Comparison of ENCODE assay signal across 17 cellular contexts in genomic region chrY:13149148-13149547, GRCh38.
A peak's percentile ranks its signal among the peaks of the same experiment; 100 is the strongest.
DNase-seq lines count a peak whose midpoint lies in the region; ATAC-seq and TF ChIP-seq lines count a peak whose summit lies in the region.
"Had no signal": no experiment of that assay in that cellular context is flagged by ENCODE, and none has a peak within 500 bp of the region (broad histone marks: within the 10 kb centered on the region; RNA-seq: fewer than 3 reads in every experiment).

No MANE protein-coding gene starts in this region.

- H3K27me3 ChIP-seq in right cardiac atrium (ENCODE audit: control insufficient read depth, insufficient read depth) = no peaks in the 10 kb centered on the region
- H3K27me3 ChIP-seq in heart left ventricle = no peaks in the 10 kb centered on the region
- no peaks in the 10 kb centered on the region for H3K27me3 ChIP-seq in thoracic aorta (replicated peaks; ENCODE audit: insufficient read depth)

- TF ChIP-seq CTCF in heart left ventricle (IDR thresholded peaks at IDR 0.05) (no peak), thoracic aorta (IDR thresholded peaks at IDR 0.05) (no peak)

- H3K4me1 Mint-ChIP-seq in effector memory CD8-positive, alpha-beta T cell (ENCODE audit: low read depth in 2 of 2) = peaks cover 0 to 9% of the 10 kb centered on the region in 2 donors
- H3K4me1 Mint-ChIP-seq: mesothelial cell of epicardium had no signal

- peak overlapping the region; percentile 25 for H3K4me3 ChIP-seq in right cardiac atrium (ENCODE audit: low read length)
- peak overlapping the region in 5 of 12 donors; percentile 10 to 38 (median 29) for H3K4me3 ChIP-seq in heart left ventricle
- peak overlapping the region; percentile 49 for H3K4me3 ChIP-seq in thoracic aorta
- H3K4me3 ChIP-seq: K562 had no signal

- H3K27ac Mint-ChIP-seq in effector memory CD8-positive, alpha-beta T cell = peak overlapping the region; percentile 50 to 63
- H3K27ac Mint-ChIP-seq: mesothelial cell of epicardium had no signal

- no peaks in the 10 kb centered on the region for H3K27me3 Mint-ChIP-seq in effector memory CD8-positive, alpha-beta T cell

- no peaks in the 10 kb centered on the region for H3K36me3 ChIP-seq in heart left ventricle
- H3K36me3 ChIP-seq in thoracic aorta = no peaks in the 10 kb centered on the region

- H3K4me1 ChIP-seq in right cardiac atrium (ENCODE audit: control insufficient read depth, insufficient read depth, low read length) (no peaks in the 10 kb centered on the region), heart left ventricle (no peaks in the 10 kb centered on the region), thoracic aorta (ENCODE audit: control insufficient read depth in 1 of 2, low read depth in 2 of 2) (no peaks in the 10 kb centered on the region)

- no peak for ATAC-seq in right cardiac atrium
- ATAC-seq in heart left ventricle = no peak
- ATAC-seq in effector memory CD8-positive, alpha-beta T cell (replicated peaks) = no peak
- ATAC-seq in thoracic aorta (ENCODE audit: insufficient number of reproducible peaks, low FRiP score, low read depth) = no peak
- no peak for ATAC-seq in GM18873 (IDR thresholded peaks at IDR 0.05; ENCODE audit: low FRiP score, unreplicated experiment)
- ATAC-seq: K562 had no signal

- no peak for DNase-seq in right cardiac atrium
- DNase-seq in heart left ventricle = no peak
- DNase-seq in NCI-H69 (lab: John Stamatoyannopoulos, UW) = peak; percentile 1
- no peak for DNase-seq in effector memory CD8-positive, alpha-beta T cell
- DNase-seq in thoracic aorta (ENCODE audit: low spot score) = no peak
- DNase-seq in DMS153 treated with DMSO at 0.1 percent for 48 hours (lab: John Stamatoyannopoulos, UW; ENCODE audit: unreplicated experiment) = no peak
- no peak for DNase-seq in midbrain (lab: John Stamatoyannopoulos, UW)
- DNase-seq: activated naive CD4-positive, alpha-beta T cell treated with anti-CD3 and anti-CD28 coated beads, Interleukin-2, amount 50 U/mL, for 16 hours; cerebellar nuclear complex; NCI-H187; NCI-H82; stimulated activated CD4-positive, alpha-beta T cell treated with anti-CD3 and anti-CD28 coated beads, Interleukin-4, amount 100 ng/mL, for 24 hours; stimulated activated naive CD4-positive, alpha-beta T cell treated with Interleukin-2 at 50 U/mL for 16 hours had no signal

- H3K9me3 ChIP-seq in right cardiac atrium (ENCODE audit: control insufficient read depth, low read length) (no peaks in the 10 kb centered on the region), heart left ventricle (no peaks in the 10 kb centered on the region), thoracic aorta (no peaks in the 10 kb centered on the region)

- intact Hi-C loops in right cardiac atrium (cut with DNase I) (no loop called here), heart left ventricle (cut with DNase I) (no loop called here)

- H3K27ac ChIP-seq in right cardiac atrium (ENCODE audit: low read length) (no peak overlapping the region), heart left ventricle (no peak overlapping the region), thoracic aorta (no peak overlapping the region)
- H3K27ac ChIP-seq: C4-2B had no signal

- no peak for TF ChIP-seq POLR2A in heart left ventricle (IDR thresholded peaks at IDR 0.05)

- no peaks in the 10 kb centered on the region for H3K36me3 Mint-ChIP-seq in effector memory CD8-positive, alpha-beta T cell (ENCODE audit: insufficient read depth)
- H3K36me3 Mint-ChIP-seq: mesothelial cell of epicardium had no signal

- no peaks in the 10 kb centered on the region for H3K9me3 Mint-ChIP-seq in effector memory CD8-positive, alpha-beta T cell
- H3K9me3 Mint-ChIP-seq: mesothelial cell of epicardium had no signal

- H3K4me3 Mint-ChIP-seq in effector memory CD8-positive, alpha-beta T cell = peak overlapping the region; percentile 61 to 85
- H3K4me3 Mint-ChIP-seq: mesothelial cell of epicardium had no signal
